ENCODE assay signal across 1 cellular context in the genomic region with DNA sequence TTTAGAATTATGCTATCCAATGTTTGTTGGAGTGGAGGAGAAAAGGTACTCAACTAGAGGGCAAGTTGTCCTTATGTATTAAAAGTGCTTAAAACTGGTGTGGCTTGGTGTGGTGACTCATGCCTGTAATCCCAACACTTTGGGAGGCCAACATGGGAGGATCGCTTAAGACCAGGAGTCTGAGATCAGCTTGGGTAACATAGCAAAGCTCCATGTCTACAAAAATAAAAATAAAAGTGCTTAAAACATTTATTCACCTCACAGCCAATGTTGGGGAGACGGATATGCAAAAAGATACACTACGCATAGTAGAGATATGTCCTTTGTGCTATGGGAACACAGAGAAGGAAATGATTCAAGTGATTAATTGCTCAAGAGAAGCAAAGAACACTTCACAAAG.
TF ChIP-seq lines count a peak whose summit lies in the region.

No MANE protein-coding gene starts in this region.

TF ChIP-seq in GM23338, 12 proteins besides CTCF, POLR2A, EP300 and RAD21 (continued from another document):
- no peak for TF ChIP-seq ZNF462 (CRISPR knock-in tag; IDR thresholded peaks at IDR 0.05)
- TF ChIP-seq CREB1 (CRISPR knock-in tag; IDR thresholded peaks at IDR 0.05; ENCODE audit: low read depth) = no peak
- TF ChIP-seq STAT1 (IDR thresholded peaks at IDR 0.05; ENCODE audit: unreplicated experiment) = no peak
- no peak for TF ChIP-seq NANOG (IDR thresholded peaks at IDR 0.05; ENCODE audit: borderline replicate concordance)
- TF ChIP-seq JUNB (IDR thresholded peaks at IDR 0.05; ENCODE audit: unreplicated experiment) = no peak
- TF ChIP-seq EZH2phosphoT487 (IDR thresholded peaks at IDR 0.05; ENCODE audit: unreplicated experiment) = no peak
- TF ChIP-seq, protein P1, sequence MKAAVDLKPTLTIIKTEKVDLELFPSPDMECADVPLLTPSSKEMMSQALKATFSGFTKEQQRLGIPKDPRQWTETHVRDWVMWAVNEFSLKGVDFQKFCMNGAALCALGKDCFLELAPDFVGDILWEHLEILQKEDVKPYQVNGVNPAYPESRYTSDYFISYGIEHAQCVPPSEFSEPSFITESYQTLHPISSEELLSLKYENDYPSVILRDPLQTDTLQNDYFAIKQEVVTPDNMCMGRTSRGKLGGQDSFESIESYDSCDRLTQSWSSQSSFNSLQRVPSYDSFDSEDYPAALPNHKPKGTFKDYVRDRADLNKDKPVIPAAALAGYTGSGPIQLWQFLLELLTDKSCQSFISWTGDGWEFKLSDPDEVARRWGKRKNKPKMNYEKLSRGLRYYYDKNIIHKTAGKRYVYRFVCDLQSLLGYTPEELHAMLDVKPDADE (IDR thresholded peaks at IDR 0.05) = no peak
- TF ChIP-seq, protein P2, sequence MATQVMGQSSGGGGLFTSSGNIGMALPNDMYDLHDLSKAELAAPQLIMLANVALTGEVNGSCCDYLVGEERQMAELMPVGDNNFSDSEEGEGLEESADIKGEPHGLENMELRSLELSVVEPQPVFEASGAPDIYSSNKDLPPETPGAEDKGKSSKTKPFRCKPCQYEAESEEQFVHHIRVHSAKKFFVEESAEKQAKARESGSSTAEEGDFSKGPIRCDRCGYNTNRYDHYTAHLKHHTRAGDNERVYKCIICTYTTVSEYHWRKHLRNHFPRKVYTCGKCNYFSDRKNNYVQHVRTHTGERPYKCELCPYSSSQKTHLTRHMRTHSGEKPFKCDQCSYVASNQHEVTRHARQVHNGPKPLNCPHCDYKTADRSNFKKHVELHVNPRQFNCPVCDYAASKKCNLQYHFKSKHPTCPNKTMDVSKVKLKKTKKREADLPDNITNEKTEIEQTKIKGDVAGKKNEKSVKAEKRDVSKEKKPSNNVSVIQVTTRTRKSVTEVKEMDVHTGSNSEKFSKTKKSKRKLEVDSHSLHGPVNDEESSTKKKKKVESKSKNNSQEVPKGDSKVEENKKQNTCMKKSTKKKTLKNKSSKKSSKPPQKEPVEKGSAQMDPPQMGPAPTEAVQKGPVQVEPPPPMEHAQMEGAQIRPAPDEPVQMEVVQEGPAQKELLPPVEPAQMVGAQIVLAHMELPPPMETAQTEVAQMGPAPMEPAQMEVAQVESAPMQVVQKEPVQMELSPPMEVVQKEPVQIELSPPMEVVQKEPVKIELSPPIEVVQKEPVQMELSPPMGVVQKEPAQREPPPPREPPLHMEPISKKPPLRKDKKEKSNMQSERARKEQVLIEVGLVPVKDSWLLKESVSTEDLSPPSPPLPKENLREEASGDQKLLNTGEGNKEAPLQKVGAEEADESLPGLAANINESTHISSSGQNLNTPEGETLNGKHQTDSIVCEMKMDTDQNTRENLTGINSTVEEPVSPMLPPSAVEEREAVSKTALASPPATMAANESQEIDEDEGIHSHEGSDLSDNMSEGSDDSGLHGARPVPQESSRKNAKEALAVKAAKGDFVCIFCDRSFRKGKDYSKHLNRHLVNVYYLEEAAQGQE (IDR thresholded peaks at IDR 0.05; ENCODE audit: unreplicated experiment) = no peak
- TF ChIP-seq ZNF331 (CRISPR knock-in tag; IDR thresholded peaks at IDR 0.05; ENCODE audit: low read depth) = no peak
